In genomic region chr3:195859061-195859845, GRCh38 we compare ENCODE assay signal across 8 cellular contexts. TPM values are rescaled to one million over a fixed set of nuclear protein-coding genes. Genes with fewer than 3 reads are reported as not detected.
DNase-seq lines count a peak whose midpoint lies in the region; ATAC-seq and TF ChIP-seq lines count a peak whose summit lies in the region.

No MANE protein-coding gene starts in this region.

- H3K27ac Mint-ChIP-seq in activated CD4-positive, alpha-beta T cell treated with anti-CD3 and anti-CD28 coated beads, Interleukin-2, amount 10 ng/mL, durations not matched to agents 7 days and 5 days, result no peak overlapping the region

- peaks cover 1% of the 10 kb centered on the region for H3K36me3 Mint-ChIP-seq in activated CD4-positive, alpha-beta T cell treated with anti-CD3 and anti-CD28 coated beads, Interleukin-2, amount 10 ng/mL, durations not matched to agents 7 days and 5 days (ENCODE audit: low read depth)

- H3K4me1 Mint-ChIP-seq in activated CD4-positive, alpha-beta T cell treated with anti-CD3 and anti-CD28 coated beads, Interleukin-2, amount 10 ng/mL, durations not matched to agents 7 days and 5 days, result peaks cover 5% of the 10 kb centered on the region

- ATAC-seq in lower lobe of right lung (peak; percentile 49 to 58), GM18519 (IDR thresholded peaks at IDR 0.05; ENCODE audit: low FRiP score, unreplicated experiment) (no peak)

- H3K9me3 Mint-ChIP-seq in activated CD4-positive, alpha-beta T cell treated with anti-CD3 and anti-CD28 coated beads, Interleukin-2, amount 10 ng/mL, durations not matched to agents 7 days and 5 days, result no peaks in the 10 kb centered on the region

- CTCF ChIA-PET in activated CD4-positive, alpha-beta T cell treated with anti-CD3 and anti-CD28 coated beads, Interleukin-2, amount 10 ng/mL, durations not matched to agents 7 days and 5 days (lab: Charles Lee), result interaction anchor here (0.6 to 3.3 kb wide), 10 partner anchors 9 to 160 kb away, joined by 3 to 15 read pairs (median 6); no protein-coding TSS in a partner anchor

- POLR2A ChIA-PET in activated CD4-positive, alpha-beta T cell treated with anti-CD3 and anti-CD28 coated beads, Interleukin-2, amount 10 ng/mL, durations not matched to agents 7 days and 5 days (lab: Charles Lee), result no interaction called here

- DNase-seq in AG08395 (ENCODE audit: low spot score) (peak; percentile 82), GM19240 (ENCODE audit: insufficient read length, low spot score) (peak; percentile 90), NCI-H446 (lab: John Stamatoyannopoulos, UW) (peak; percentile 40 to 80), colonic mucosa (peak; percentile 75), lower lobe of right lung (peak; percentile 75)
- peak; percentile 77 for DNase-seq in activated CD4-positive, alpha-beta T cell treated with anti-CD3 and anti-CD28 coated beads, Interleukin-2, amount 10 ng/mL, durations not matched to agents 7 days and 5 days
- peak; percentile 65 for DNase-seq in stimulated activated CD8-positive, alpha-beta memory T cell treated with anti-CD3 and anti-CD28 coated beads, Interleukin-12 subunit alpha, Interleukin-12 subunit beta, amount 100 ng/mL, for 1 hour (ENCODE audit: low read depth)

- intact Hi-C loops in colonic mucosa (cut with DNase I) (no loop called here), lower lobe of right lung (cut with DNase I) (no loop called here)

- H3K27me3 ChIP-seq in colonic mucosa (no peaks in the 10 kb centered on the region), lower lobe of right lung (ENCODE audit: low read depth) (peaks cover 4% of the 10 kb centered on the region)

- peak; percentile 97 for TF ChIP-seq CTCF in colonic mucosa (IDR thresholded peaks at IDR 0.05)
- peak; percentile 94 for TF ChIP-seq CTCF in lower lobe of right lung (IDR thresholded peaks at IDR 0.05)

- H3K9me3 ChIP-seq in colonic mucosa, result no peaks in the 10 kb centered on the region
- H3K9me3 ChIP-seq in lower lobe of right lung, result no peaks in the 10 kb centered on the region

- H3K4me3 ChIP-seq in colonic mucosa (no peak overlapping the region), lower lobe of right lung (no peak overlapping the region)

- H3K27ac ChIP-seq in colonic mucosa (no peak overlapping the region), lower lobe of right lung (no peak overlapping the region)

- H3K4me1 ChIP-seq in colonic mucosa, result no peaks in the 10 kb centered on the region
- H3K4me1 ChIP-seq in lower lobe of right lung, result peaks cover 8% of the 10 kb centered on the region

- H3K27me3 Mint-ChIP-seq in activated CD4-positive, alpha-beta T cell treated with anti-CD3 and anti-CD28 coated beads, Interleukin-2, amount 10 ng/mL, durations not matched to agents 7 days and 5 days, result no peaks in the 10 kb centered on the region

- H3K36me3 ChIP-seq in colonic mucosa, result no peaks in the 10 kb centered on the region
- H3K36me3 ChIP-seq in lower lobe of right lung, result peaks cover 5% of the 10 kb centered on the region

- peak overlapping the region in 1 of 2 donors; percentile 49 for H3K9ac ChIP-seq in colonic mucosa (ENCODE audit: low read depth in 2 of 2, low read length in 2 of 2)

- no peak overlapping the region for H3K4me3 Mint-ChIP-seq in activated CD4-positive, alpha-beta T cell treated with anti-CD3 and anti-CD28 coated beads, Interleukin-2, amount 10 ng/mL, durations not matched to agents 7 days and 5 days

RNA-seq across cellular contexts. Expression of gene MUC4, which starts 47.5 kb away (rescaled TPM):
- total RNA-seq in activated CD4-positive, alpha-beta T cell treated with anti-CD3 and anti-CD28 coated beads, Interleukin-2, amount 10 ng/mL, durations not matched to agents 7 days and 5 days, result under 1 TPM; under 0.01 to 0.15 TPM
- total RNA-seq in colonic mucosa (100 to 1,000 TPM; 150 to 203 TPM), lower lobe of right lung (7.9 TPM)

RNA-seq across cellular contexts. Expression of gene TNK2, which starts 49.1 kb away (rescaled TPM):
- total RNA-seq in activated CD4-positive, alpha-beta T cell treated with anti-CD3 and anti-CD28 coated beads, Interleukin-2, amount 10 ng/mL, durations not matched to agents 7 days and 5 days, result 100 to 1,000 TPM; 121 to 136 TPM
- 10 to 100 TPM; 23.8 to 28.5 TPM for total RNA-seq in colonic mucosa
- 56.7 TPM for total RNA-seq in lower lobe of right lung

Comparison
In these comparisons a context has a peak if more than half of its experiments do, and no peak if none do; other contexts are left out.
1. RNA of gene MUC4, which starts 47.5 kb away (total RNA-seq): 150 to 203 TPM in colonic mucosa; 7.9 TPM in lower lobe of right lung (single experiment) and under 0.01 to 0.15 TPM in activated CD4-positive, alpha-beta T cell treated with anti-CD3 and anti-CD28 coated beads, Interleukin-2, amount 10 ng/mL, durations not matched to agents 7 days and 5 days; every median in the first group is over 10 times any median in the second.
2. Peak in every context shown above with its lines, with median percentiles within 50 percentile points of each other: DNase-seq.